Comparison of ENCODE assay signal across 9 cellular contexts in the genomic region with DNA sequence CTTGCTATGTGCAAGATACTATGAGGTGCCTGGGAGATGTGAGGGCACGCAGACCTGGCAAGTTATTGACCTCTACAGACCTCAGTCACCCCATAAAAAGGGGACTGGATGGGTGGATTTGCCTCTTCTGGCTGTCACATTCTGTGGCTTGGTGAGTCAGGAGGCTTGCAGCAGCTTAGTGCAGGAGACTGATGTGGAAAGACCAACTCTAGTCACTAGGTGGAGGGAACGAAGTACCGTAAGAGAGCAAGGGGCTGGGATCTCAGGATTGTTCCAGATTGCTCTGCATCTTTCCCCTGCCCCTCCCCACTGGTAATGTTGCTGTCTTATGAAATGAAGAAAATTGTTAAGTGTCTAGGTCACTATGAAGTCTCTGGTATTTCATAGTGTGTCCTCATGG. TPM values are rescaled to one million over a fixed set of nuclear protein-coding genes. Genes with fewer than 3 reads are reported as not detected.
DNase-seq lines count a peak whose midpoint lies in the region; ATAC-seq and TF ChIP-seq lines count a peak whose summit lies in the region.
"Had no signal": no experiment of that assay in that cellular context is flagged by ENCODE, and none has a peak within 500 bp of the region (broad histone marks: within the 10 kb centered on the region; RNA-seq: fewer than 3 reads in every experiment).

No MANE protein-coding gene starts in this region.

- no peak for TF ChIP-seq CTCF in RWPE1 (conservative IDR thresholded peaks at IDR 0.05; ENCODE audit: low read depth)
- no peak for TF ChIP-seq CTCF in sigmoid colon (IDR thresholded peaks at IDR 0.05)
- no peak for TF ChIP-seq CTCF in GM20000 (IDR thresholded peaks at IDR 0.05; ENCODE audit: extremely low read depth, missing control alignments)
- no peak for TF ChIP-seq CTCF in Peyer's patch (IDR thresholded peaks at IDR 0.05)
- TF ChIP-seq CTCF in GM10266 (IDR thresholded peaks at IDR 0.05; ENCODE audit: control insufficient read depth, insufficient read depth, low read depth, missing control alignments), result no peak
- TF ChIP-seq CTCF in mucosa of descending colon (IDR thresholded peaks at IDR 0.05), result no peak

- peaks cover 0 to 57% (median 45%) of the 10 kb centered on the region in 4 donors for H3K4me1 ChIP-seq in sigmoid colon
- peaks cover 0 to 32% (median 3%) of the 10 kb centered on the region in 4 donors for H3K4me1 ChIP-seq in Peyer's patch
- peaks cover 15% of the 10 kb centered on the region for H3K4me1 ChIP-seq in mucosa of descending colon (ENCODE audit: low read depth)

- POLR2A ChIA-PET in RWPE1 (lab: Yijun Ruan, JAX; ENCODE audit: low non-redundant PET), result no interaction called here

- intact Hi-C loops in sigmoid colon (cut with DNase I), result loop anchor here (5.0 kb wide), 1 partner anchor 54 kb away; no protein-coding TSS in a partner anchor
- intact Hi-C loops in mucosa of descending colon (cut with DNase I, micrococcal nuclease), result no loop called here

- ATAC-seq in mucosa of descending colon, result no peak

- H3K27me3 ChIP-seq in sigmoid colon, result no peaks in the 10 kb centered on the region
- H3K27me3 ChIP-seq in Peyer's patch, result no peaks in the 10 kb centered on the region

- H3K27ac ChIP-seq in RWPE1 (peak overlapping the region; percentile 57), sigmoid colon (peak overlapping the region; percentile 14 to 97 (median 68)), Peyer's patch (no peak overlapping the region)

- CTCF ChIA-PET in RWPE1 (lab: Yijun Ruan, JAX), result interaction anchor here (0.5 to 3.8 kb wide), 5 partner anchors 16 to 397 kb away, joined by 3 to 18 read pairs (median 3); no protein-coding TSS in a partner anchor

- H3K9me3 ChIP-seq in sigmoid colon (no peaks in the 10 kb centered on the region), Peyer's patch (no peaks in the 10 kb centered on the region), mucosa of descending colon (no peaks in the 10 kb centered on the region)

- TF ChIP-seq EP300 in sigmoid colon (IDR thresholded peaks at IDR 0.05), result no peak

- TF ChIP-seq POLR2A in sigmoid colon (IDR thresholded peaks at IDR 0.05) (no peak), Peyer's patch (IDR thresholded peaks at IDR 0.05) (no peak)

- 77 to 92% methylated on average over 3 of the region's 3 CpGs for WGBS in sigmoid colon, 2 donors

- H3K36me3 ChIP-seq in sigmoid colon, result peaks cover 5 to 23% (median 11%) of the 10 kb centered on the region in 4 donors
- peaks cover 0 to 24% (median 0%) of the 10 kb centered on the region in 3 donors for H3K36me3 ChIP-seq in Peyer's patch
- no peaks in the 10 kb centered on the region for H3K36me3 ChIP-seq in mucosa of descending colon (ENCODE audit: low read depth)

- peak; percentile 91 for DNase-seq in ELR (ENCODE audit: low read depth)
- DNase-seq in RWPE1 (ENCODE audit: low spot score), result peak; percentile 60
- peak; percentile 21 for DNase-seq in dermis blood vessel endothelial cell
- no peak for DNase-seq in sigmoid colon
- DNase-seq in GM20000 (ENCODE audit: low spot score), result no peak
- no peak for DNase-seq in Peyer's patch
- DNase-seq in GM10266 (ENCODE audit: extremely low spot score), result no peak
- no peak for DNase-seq in mucosa of descending colon

- no peak overlapping the region for H3K4me3 ChIP-seq in sigmoid colon
- H3K4me3 ChIP-seq in Peyer's patch, result no peak overlapping the region
- no peak overlapping the region for H3K4me3 ChIP-seq in mucosa of descending colon

RNA-seq across cellular contexts. Expression of a gene that starts 3.3 kb away (rescaled TPM):
- total RNA-seq in dermis blood vessel endothelial cell, result 127 and 157 TPM in 2 replicates
- total RNA-seq in sigmoid colon, result 100 to 1,000 TPM in 3 of 4 donors, 10 to 100 TPM in 1; 94.7 to 146 (median 131) TPM
- 10 to 100 TPM; 56.8 to 72.4 (median 57.7) TPM for polyA plus RNA-seq in sigmoid colon
- 10 to 100 TPM; 39.2 to 84.2 (median 41.9) TPM for total RNA-seq in Peyer's patch
- 100 to 1,000 TPM in 1 of 3 donors, 10 to 100 TPM in 2; 66.9 to 142 (median 85.9) TPM for total RNA-seq in mucosa of descending colon

RNA-seq across cellular contexts. Expression of a gene that starts 35.6 kb away (rescaled TPM):
- under 0.01 and 0.05 TPM in 2 replicates for total RNA-seq in dermis blood vessel endothelial cell
- total RNA-seq in sigmoid colon, result under 1 TPM in 3 of 4 donors, not detected in 1; 0.49 to 0.83 (median 0.71) TPM
- under 1 TPM in 1 of 3 donors, not detected in 2; 0.06 TPM for polyA plus RNA-seq in sigmoid colon
- under 1 TPM in 1 of 4 donors, not detected in 3; 0.83 TPM for total RNA-seq in Peyer's patch
- total RNA-seq in mucosa of descending colon, result under 1 TPM in 2 of 3 donors, not detected in 1; 0.17 to 0.66 TPM
- total RNA-seq: glomerular endothelial cell had no signal

Comparison
In these comparisons a context has a peak if more than half of its experiments do, and no peak if none do; other contexts are left out.
1. DNase-seq: peak in ELR (single experiment), RWPE1 (single experiment) and dermis blood vessel endothelial cell (single experiment); none in sigmoid colon (single experiment), GM20000 (single experiment), Peyer's patch (0 of 3), GM10266 (single experiment) and mucosa of descending colon (0 of 3).
2. H3K27ac ChIP-seq: peak in RWPE1 (single experiment) and sigmoid colon (4 of 4); none in Peyer's patch (0 of 4).